In genomic region chr1:225446298-225446941, GRCh38 we compare ENCODE assay signal across 8 cellular contexts. TPM values are rescaled to one million over a fixed set of nuclear protein-coding genes. Genes with fewer than 3 reads are reported as not detected.
A peak's percentile ranks its signal among the peaks of the same experiment; 100 is the strongest.
DNase-seq lines count a peak whose midpoint lies in the region; ATAC-seq and TF ChIP-seq lines count a peak whose summit lies in the region.

No MANE protein-coding gene starts in this region.

- H3K9me3 Mint-ChIP-seq in central memory CD8-positive, alpha-beta T cell: no peaks in the 10 kb centered on the region

- peak overlapping the region; percentile 92 for H3K27ac Mint-ChIP-seq in central memory CD8-positive, alpha-beta T cell (ENCODE audit: low read depth)

- intact Hi-C loops in Right ventricle myocardium inferior (cut with DNase I): no loop called here

- no peaks in the 10 kb centered on the region for H3K27me3 Mint-ChIP-seq in central memory CD8-positive, alpha-beta T cell

- H3K14ac ChIP-seq in neuronal stem cell (ENCODE audit: low read length): no peak overlapping the region

- no peak overlapping the region for H2BK12ac ChIP-seq in neuronal stem cell (ENCODE audit: low read length)

- no peak overlapping the region for H3K4me3 Mint-ChIP-seq in central memory CD8-positive, alpha-beta T cell

- H3K4me1 ChIP-seq in right atrium auricular region (peaks cover 0 to 63% of the 10 kb centered on the region in 2 donors), neuronal stem cell (ENCODE audit: control insufficient read depth in 2 of 2, insufficient read depth in 1 of 2, low read depth in 1 of 2, low read length in 2 of 2) (peaks cover 3 to 15% of the 10 kb centered on the region in 2 donors)

- no peak overlapping the region for H3K18ac ChIP-seq in neuronal stem cell (ENCODE audit: low read length)

- no peak overlapping the region for H2BK15ac ChIP-seq in neuronal stem cell (ENCODE audit: low read length)

- DNase-seq in right atrium auricular region (ENCODE audit: low spot score) (no peak), Right ventricle myocardium inferior (ENCODE audit: missing footprints) (no peak), neuronal stem cell (ENCODE audit: low spot score) (no peak), T1000 (lab: John Stamatoyannopoulos, UW) (no peak)
- no peak for DNase-seq in central memory CD8-positive, alpha-beta T cell (ENCODE audit: low spot score in 2 of 2)

- peak overlapping the region; percentile 66 to 75 for H3K27ac ChIP-seq in right atrium auricular region
- H3K27ac ChIP-seq in neuronal stem cell (replicated peaks; ENCODE audit: low read length): no peak overlapping the region

- H3K4me3 ChIP-seq in right atrium auricular region (no peak overlapping the region), neuronal stem cell (ENCODE audit: low read length in 2 of 2) (no peak overlapping the region)

- H3K4me1 Mint-ChIP-seq in central memory CD8-positive, alpha-beta T cell: peaks cover 48% of the 10 kb centered on the region

- ATAC-seq in Right ventricle myocardium inferior (no peak), GM18858 (IDR thresholded peaks at IDR 0.05; ENCODE audit: unreplicated experiment) (no peak), GM21515 (IDR thresholded peaks at IDR 0.05; ENCODE audit: unreplicated experiment) (no peak), GM19395 (IDR thresholded peaks at IDR 0.05; ENCODE audit: unreplicated experiment) (no peak)
- no peak for ATAC-seq in central memory CD8-positive, alpha-beta T cell (replicated peaks; ENCODE audit: extremely low read depth, poor library complexity, severe bottlenecking)

- H3K4me2 ChIP-seq in neuronal stem cell (ENCODE audit: insufficient read depth, low read length, poor library complexity, severe bottlenecking): no peak overlapping the region

- peaks cover 16% of the 10 kb centered on the region for H3K36me3 Mint-ChIP-seq in central memory CD8-positive, alpha-beta T cell (ENCODE audit: insufficient read depth)

- peak overlapping the region; percentile 27 for H2AFZ ChIP-seq in neuronal stem cell (ENCODE audit: low read length)

- no peak overlapping the region for H3K9ac ChIP-seq in neuronal stem cell (ENCODE audit: low read depth, low read length, poor library complexity)

- no CpG with 5 or more reads among the region's 9 CpGs for WGBS in neuronal stem cell (ENCODE audit: extremely low coverage in 2 of 2, insufficient read length in 2 of 2, insufficient replicate concordance in 1 of 2), 2 donors

- H3K36me3 ChIP-seq in right atrium auricular region (no peaks in the 10 kb centered on the region), neuronal stem cell (replicated peaks in 1 of 2; ENCODE audit: control insufficient read depth in 2 of 2, insufficient read depth in 2 of 2, low read length in 2 of 2) (no peaks in the 10 kb centered on the region)

- no peak overlapping the region for H3K23ac ChIP-seq in neuronal stem cell (ENCODE audit: low read depth, low read length, poor library complexity)

- H2AK5ac ChIP-seq in neuronal stem cell (ENCODE audit: low read depth, low read length): no peak overlapping the region

- no peak for TF ChIP-seq CTCF in right atrium auricular region (IDR thresholded peaks at IDR 0.05)

- H2BK120ac ChIP-seq in neuronal stem cell (ENCODE audit: low read depth, low read length): no peak overlapping the region

- H3K9me3 ChIP-seq in right atrium auricular region (no peaks in the 10 kb centered on the region), neuronal stem cell (replicated peaks in 1 of 2; ENCODE audit: control insufficient read depth in 2 of 2, insufficient read depth in 1 of 2, low read depth in 1 of 2, low read length in 2 of 2) (peaks cover 0 to 2% of the 10 kb centered on the region in 2 donors)

- H3K79me1 ChIP-seq in neuronal stem cell (ENCODE audit: low read depth, low read length): peaks cover 2% of the 10 kb centered on the region

- no peak overlapping the region for H4K8ac ChIP-seq in neuronal stem cell (ENCODE audit: low read depth, low read length)

- H4K91ac ChIP-seq in neuronal stem cell (ENCODE audit: low read depth, low read length, poor library complexity): no peak overlapping the region

- no peak overlapping the region for H2BK5ac ChIP-seq in neuronal stem cell (ENCODE audit: low read length)

- H3K27me3 ChIP-seq in right atrium auricular region (no peaks in the 10 kb centered on the region), neuronal stem cell (ENCODE audit: control insufficient read depth in 3 of 3, insufficient read depth in 3 of 3, low read depth in 1 of 3, low read length in 3 of 3) (peaks cover 0 to 2% (median 0%) of the 10 kb centered on the region in 3 experiments)

- no peak overlapping the region for H3K4ac ChIP-seq in neuronal stem cell (ENCODE audit: low read length)

RNA-seq across cellular contexts. Expression of gene LBR, which starts 18.6 kb away (rescaled TPM):
- total RNA-seq in right atrium auricular region: 10 to 100 TPM; 10.5 to 15.3 TPM
- 19.0 TPM for total RNA-seq in Right ventricle myocardium inferior
- 82.5 TPM for polyA plus RNA-seq in neuronal stem cell (2013, experiment 1 of 2)
- polyA plus RNA-seq in neuronal stem cell (2013, experiment 2 of 2): 83.8 TPM
